ENCODE assay signal across 27 cellular contexts in the genomic region with DNA sequence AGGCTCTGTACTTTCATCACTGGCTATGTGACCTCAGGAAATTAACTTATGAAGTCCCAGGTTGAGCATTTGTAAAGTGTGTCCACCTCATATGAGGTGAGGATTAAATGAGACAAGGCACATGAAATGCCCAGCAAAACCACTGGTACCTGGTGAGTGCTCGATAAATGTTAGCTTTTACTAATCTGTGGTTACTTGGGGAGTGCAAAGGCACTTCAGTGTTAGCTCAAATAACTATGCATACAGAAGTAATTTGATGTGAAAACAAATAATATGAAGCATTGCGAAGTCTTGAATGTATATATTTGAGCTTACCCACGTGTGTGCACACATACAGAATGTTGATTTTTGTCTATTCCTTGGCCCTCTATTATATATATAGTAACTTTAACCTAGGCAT.
"Had no signal": no experiment of that assay in that cellular context is flagged by ENCODE, and none has a peak within 500 bp of the region (broad histone marks: within the 10 kb centered on the region; RNA-seq: fewer than 3 reads in every experiment).

No MANE protein-coding gene starts in this region.

- H3K4me3 ChIP-seq: colonic mucosa, esophagus muscularis mucosa, gastroesophageal sphincter, heart left ventricle, hepatocyte, lower lobe of right lung, mucosa of descending colon had no signal

- H3K27ac ChIP-seq: colonic mucosa, esophagus muscularis mucosa, foreskin keratinocyte, gastroesophageal sphincter, heart left ventricle, hepatocyte, lower lobe of right lung had no signal

- H3K9me3 ChIP-seq: colonic mucosa, esophagus muscularis mucosa, gastroesophageal sphincter, heart left ventricle, lower lobe of right lung, mucosa of descending colon had no signal

- FAIRE-seq: endometrium, endothelial cell of umbilical vein, frontal cortex, kidney had no signal

- H3K4me2 ChIP-seq: hepatocyte had no signal

- DNase-seq: colonic mucosa; cortex of kidney; effector CD8-positive, alpha-beta T cell; effector memory CD8-positive, alpha-beta T cell; endodermal cell; foreskin keratinocyte; heart left ventricle; hypothalamus; immature natural killer cell; islet precursor cell; kidney; kidney glomerular epithelial cell; left colon; left ventricle myocardium superior; lower lobe of right lung; mesenchymal stem cell; mucosa of descending colon; naive B cell had no signal

- H3K27me3 ChIP-seq: colonic mucosa, esophagus muscularis mucosa, foreskin keratinocyte, gastroesophageal sphincter, heart left ventricle, hepatocyte had no signal

- H3K36me3 ChIP-seq: colonic mucosa, esophagus muscularis mucosa, gastroesophageal sphincter, heart left ventricle, lower lobe of right lung had no signal

- H3K36me3 Mint-ChIP-seq: immature natural killer cell, mesothelial cell of epicardium, naive B cell had no signal

- ATAC-seq: effector memory CD8-positive, alpha-beta T cell; foreskin keratinocyte; gastroesophageal sphincter; heart left ventricle; left colon; left lobe of liver; left ventricle myocardium superior; lower lobe of right lung; mucosa of descending colon had no signal

- H2AFZ ChIP-seq: hepatocyte had no signal

- H3K9me3 Mint-ChIP-seq: dendritic cell treated with granulocyte-macrophage colony-stimulating factor and Interleukin-4, amounts not matched to agents 40 ng/mL and 50 ng/mL, for 4 days; mesothelial cell of epicardium had no signal

- H3K4me1 ChIP-seq: colonic mucosa, gastroesophageal sphincter, heart left ventricle, lower lobe of right lung had no signal

- H3K4me3 Mint-ChIP-seq: dendritic cell treated with granulocyte-macrophage colony-stimulating factor and Interleukin-4, amounts not matched to agents 40 ng/mL and 50 ng/mL, for 4 days; effector memory CD8-positive, alpha-beta T cell; endodermal cell; immature natural killer cell; mesothelial cell of epicardium; naive B cell had no signal

- H3K4me1 Mint-ChIP-seq: immature natural killer cell, naive B cell had no signal

- H3K27ac Mint-ChIP-seq: dendritic cell treated with granulocyte-macrophage colony-stimulating factor and Interleukin-4, amounts not matched to agents 40 ng/mL and 50 ng/mL, for 4 days; effector memory CD8-positive, alpha-beta T cell; endodermal cell; immature natural killer cell; mesothelial cell of epicardium; naive B cell had no signal

- H3K27me3 Mint-ChIP-seq: dendritic cell treated with granulocyte-macrophage colony-stimulating factor and Interleukin-4, amounts not matched to agents 40 ng/mL and 50 ng/mL, for 4 days; effector memory CD8-positive, alpha-beta T cell; naive B cell had no signal

- H3K79me2 ChIP-seq: hepatocyte had no signal
